Comparison of ENCODE assay signal across 29 cellular contexts in the genomic region with DNA sequence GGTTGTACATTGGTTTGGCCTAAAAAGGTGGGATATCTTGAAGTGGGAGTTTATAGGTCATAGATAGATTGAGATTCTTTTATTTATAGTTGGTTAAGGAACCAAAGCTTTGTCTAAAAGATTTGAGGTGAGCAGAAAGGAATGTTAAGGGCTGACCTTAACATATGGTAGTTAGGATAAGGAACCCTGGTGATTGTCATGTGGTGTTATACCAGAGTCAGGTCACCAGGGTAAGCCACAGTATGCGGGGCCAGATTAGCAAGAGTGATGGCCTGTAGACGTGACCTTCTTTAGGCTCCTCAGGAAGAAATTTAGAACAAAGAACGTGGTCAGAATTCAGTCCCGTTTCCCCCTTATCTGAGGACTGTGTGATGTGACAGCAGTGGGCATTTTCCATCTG.
"Had no signal": no experiment of that assay in that cellular context is flagged by ENCODE, and none has a peak within 500 bp of the region (broad histone marks: within the 10 kb centered on the region; RNA-seq: fewer than 3 reads in every experiment).

No MANE protein-coding gene starts in this region.

- H3K4me3 ChIP-seq: colonic mucosa, coronary artery, dorsolateral prefrontal cortex, esophagus muscularis mucosa, esophagus squamous epithelium, gastrocnemius medialis, gastroesophageal sphincter, heart left ventricle, heart right ventricle, hepatocyte had no signal

- FAIRE-seq: colon, endometrium, endothelial cell of umbilical vein, frontal cortex had no signal

- H3K27ac ChIP-seq: colonic mucosa, coronary artery, dorsolateral prefrontal cortex, epithelial cell of prostate, esophagus muscularis mucosa, esophagus squamous epithelium, foreskin keratinocyte, gastrocnemius medialis, gastroesophageal sphincter, heart left ventricle, heart right ventricle, hepatocyte had no signal

- H3K4me2 ChIP-seq: hepatocyte had no signal

- H3K4me3 Mint-ChIP-seq: dendritic cell treated with granulocyte-macrophage colony-stimulating factor and Interleukin-4, amounts not matched to agents 40 ng/mL and 50 ng/mL, for 4 days; effector memory CD8-positive, alpha-beta T cell; endodermal cell had no signal

- ATAC-seq: effector memory CD8-positive, alpha-beta T cell; esophagus mucosa; foreskin keratinocyte; gastrocnemius medialis; gastroesophageal sphincter; heart left ventricle; heart right ventricle had no signal

- H3K9me3 ChIP-seq: colonic mucosa, esophagus muscularis mucosa, gastrocnemius medialis, gastroesophageal sphincter had no signal

- H3K79me2 ChIP-seq: hepatocyte had no signal

- H3K27ac Mint-ChIP-seq: dendritic cell treated with granulocyte-macrophage colony-stimulating factor and Interleukin-4, amounts not matched to agents 40 ng/mL and 50 ng/mL, for 4 days; effector memory CD8-positive, alpha-beta T cell; endodermal cell had no signal

- H3K4me1 ChIP-seq: colonic mucosa, esophagus muscularis mucosa, esophagus squamous epithelium, foreskin keratinocyte, gastrocnemius medialis, gastroesophageal sphincter, heart right ventricle had no signal

- H3K36me3 ChIP-seq: colonic mucosa, esophagus muscularis mucosa, esophagus squamous epithelium, gastrocnemius medialis, gastroesophageal sphincter, heart left ventricle, heart right ventricle had no signal

- H3K27me3 ChIP-seq: colonic mucosa, dorsolateral prefrontal cortex, esophagus muscularis mucosa, esophagus squamous epithelium, foreskin keratinocyte, gastrocnemius medialis, heart left ventricle, hepatocyte had no signal

- H3K4me1 Mint-ChIP-seq: endodermal cell had no signal

- DNase-seq: colonic mucosa; cortex of kidney; dermis blood vessel endothelial cell; dorsolateral prefrontal cortex; effector CD4-positive, alpha-beta T cell; effector CD8-positive, alpha-beta T cell; effector memory CD4-positive, alpha-beta T cell; effector memory CD8-positive, alpha-beta T cell; endodermal cell; esophagus squamous epithelium; foreskin fibroblast; foreskin keratinocyte; foreskin melanocyte; gastrocnemius medialis; glutamatergic neuron; head of caudate nucleus; heart left ventricle; heart right ventricle had no signal

- H3K9me3 Mint-ChIP-seq: endodermal cell had no signal

- H3K27me3 Mint-ChIP-seq: dendritic cell treated with granulocyte-macrophage colony-stimulating factor and Interleukin-4, amounts not matched to agents 40 ng/mL and 50 ng/mL, for 4 days; effector memory CD8-positive, alpha-beta T cell had no signal

- H2AFZ ChIP-seq: hepatocyte had no signal
